ENCODE assay signal across 28 cellular contexts in the genomic region with DNA sequence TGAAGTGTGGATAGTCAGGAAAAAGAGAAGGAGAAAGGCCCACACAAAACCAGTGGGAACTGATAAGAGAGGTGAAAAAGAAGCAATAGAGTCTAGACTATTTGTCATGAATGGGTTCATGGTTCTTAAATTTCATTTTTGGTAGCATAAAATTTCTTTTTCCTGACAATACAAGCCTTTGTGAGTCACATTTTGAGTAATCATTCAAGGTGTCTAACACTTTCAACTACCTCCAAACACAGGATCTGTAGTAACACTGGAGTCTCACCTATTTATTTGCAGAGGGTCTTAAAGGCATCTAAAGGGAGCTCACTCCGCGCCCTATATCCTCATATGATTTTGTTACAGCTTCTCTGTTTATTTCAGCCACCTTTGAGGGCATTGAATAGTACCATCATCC.
"Had no signal": no experiment of that assay in that cellular context is flagged by ENCODE, and none has a peak within 500 bp of the region (broad histone marks: within the 10 kb centered on the region; RNA-seq: fewer than 3 reads in every experiment).

No MANE protein-coding gene starts in this region.

- H3K4me3 ChIP-seq: left ventricle myocardium inferior, lung, mucosa of descending colon, pancreas, prostate gland, skin epidermis, suprapubic skin, thoracic aorta, tibial artery, uterus had no signal

- DNase-seq: islet precursor cell; left ventricle myocardium inferior; midbrain; mucosa of descending colon; naive thymus-derived CD4-positive, alpha-beta T cell; nucleus accumbens; pancreas; posterior cingulate gyrus; retina; right cardiac atrium; stimulated activated CD4-positive, alpha-beta T cell treated with anti-CD3 and anti-CD28 coated beads, Interleukin-12 subunit alpha, Interleukin-12 subunit beta, amount 100 ng/mL, for 4 hours; stimulated activated CD4-positive, alpha-beta T cell treated with anti-CD3 and anti-CD28 coated beads, Interleukin-15, amount 100 ng/mL, for 24 hours; stimulated activated CD4-positive, alpha-beta T cell treated with anti-CD3 and anti-CD28 coated beads, Interleukin-4, amount 100 ng/mL, for 24 hours; stimulated activated naive CD4-positive, alpha-beta T cell; tibial artery; uterus had no signal

- H3K9me3 ChIP-seq: left ventricle myocardium inferior, mucosa of descending colon, pancreas, prostate gland, suprapubic skin, thoracic aorta, tibial artery, uterus had no signal

- H3K36me3 ChIP-seq: left ventricle myocardium inferior, pancreas, prostate gland, suprapubic skin, thoracic aorta, tibial artery, uterus had no signal

- H3K27ac ChIP-seq: left ventricle myocardium inferior, pancreas, prostate gland, skin epidermis, suprapubic skin, thoracic aorta, tibial artery, uterus had no signal

- H3K27me3 ChIP-seq: pancreas, suprapubic skin, tibial artery, uterus had no signal

- H3K4me3 Mint-ChIP-seq: memory B cell; naive thymus-derived CD4-positive, alpha-beta T cell; natural killer cell treated with Interleukin-12 subunit alpha and Interleukin-12 subunit beta and Interleukin-15 and Interleukin-18, amount 100 ng/mL, for 72 hours; neural crest cell; stimulated activated effector memory CD8-positive, alpha-beta T cell treated with anti-CD3 and anti-CD28 coated beads, Interleukin-12 subunit alpha, Interleukin-12 subunit beta, amount 100 ng/mL, for 72 hours; stimulated activated naive CD8-positive, alpha-beta T cell treated with anti-CD3 and anti-CD28 coated beads, Interleukin-15, Interleukin-2, amounts not matched to agents 100 ng/mL and 50 ng/mL, for 24 hours; type B pancreatic cell had no signal

- H3K4me1 ChIP-seq: pancreas, prostate gland, tibial artery, uterus had no signal

- ATAC-seq: mucosa of descending colon; naive thymus-derived CD4-positive, alpha-beta T cell; natural killer cell treated with Interleukin-12 subunit alpha and Interleukin-12 subunit beta and Interleukin-15 and Interleukin-18, amount 100 ng/mL, for 72 hours; pancreas; right cardiac atrium; sciatic nerve; stimulated activated effector memory CD8-positive, alpha-beta T cell treated with anti-CD3 and anti-CD28 coated beads, Interleukin-12 subunit alpha, Interleukin-12 subunit beta, amount 100 ng/mL, for 72 hours had no signal

- H3K27ac Mint-ChIP-seq: memory B cell; naive thymus-derived CD4-positive, alpha-beta T cell; stimulated activated effector memory CD8-positive, alpha-beta T cell treated with anti-CD3 and anti-CD28 coated beads, Interleukin-12 subunit alpha, Interleukin-12 subunit beta, amount 100 ng/mL, for 72 hours; stimulated activated naive CD8-positive, alpha-beta T cell treated with anti-CD3 and anti-CD28 coated beads, Interleukin-15, Interleukin-2, amounts not matched to agents 100 ng/mL and 50 ng/mL, for 24 hours; type B pancreatic cell had no signal

- H3K27me3 Mint-ChIP-seq: memory B cell, type B pancreatic cell had no signal

- H3K36me3 Mint-ChIP-seq: memory B cell; natural killer cell treated with Interleukin-12 subunit alpha and Interleukin-12 subunit beta and Interleukin-15 and Interleukin-18, amount 100 ng/mL, for 72 hours; stimulated activated effector memory CD8-positive, alpha-beta T cell treated with anti-CD3 and anti-CD28 coated beads, Interleukin-12 subunit alpha, Interleukin-12 subunit beta, amount 100 ng/mL, for 72 hours; type B pancreatic cell had no signal

- H3K4me1 Mint-ChIP-seq: memory B cell; stimulated activated effector memory CD8-positive, alpha-beta T cell treated with anti-CD3 and anti-CD28 coated beads, Interleukin-12 subunit alpha, Interleukin-12 subunit beta, amount 100 ng/mL, for 72 hours had no signal

- H3K9me3 Mint-ChIP-seq: memory B cell; natural killer cell treated with Interleukin-12 subunit alpha and Interleukin-12 subunit beta and Interleukin-15 and Interleukin-18, amount 100 ng/mL, for 72 hours; neural crest cell; stimulated activated effector memory CD8-positive, alpha-beta T cell treated with anti-CD3 and anti-CD28 coated beads, Interleukin-12 subunit alpha, Interleukin-12 subunit beta, amount 100 ng/mL, for 72 hours; type B pancreatic cell had no signal
